ENCODE assay signal across 13 cellular contexts in genomic region chr9:134833294-134833880, GRCh38. TPM values are rescaled to one million over a fixed set of nuclear protein-coding genes. Genes with fewer than 3 reads are reported as not detected.
DNase-seq lines count a peak whose midpoint lies in the region; ATAC-seq and TF ChIP-seq lines count a peak whose summit lies in the region.
"Had no signal": no experiment of that assay in that cellular context is flagged by ENCODE, and none has a peak within 500 bp of the region (broad histone marks: within the 10 kb centered on the region; RNA-seq: fewer than 3 reads in every experiment).

No MANE protein-coding gene starts in this region.

- intact Hi-C loops in head of caudate nucleus (cut with DNase I) = no loop called here

- no peak for TF ChIP-seq CTCF in chondrocyte (IDR thresholded peaks at IDR 0.05)
- no peak for TF ChIP-seq CTCF in nephron progenitor cell (IDR thresholded peaks at IDR 0.05)

- H3K4me3 Mint-ChIP-seq in chondrocyte (ENCODE audit: unreplicated experiment) = no peak overlapping the region
- H3K4me3 Mint-ChIP-seq in nephron progenitor cell = no peak overlapping the region
- H3K4me3 Mint-ChIP-seq: B cell; CD4-positive, alpha-beta memory T cell had no signal

- H3K36me3 Mint-ChIP-seq in chondrocyte (ENCODE audit: low read depth) = peaks cover 41% of the 10 kb centered on the region
- H3K36me3 Mint-ChIP-seq in nephron progenitor cell (ENCODE audit: low read depth) = peaks cover 5% of the 10 kb centered on the region
- H3K36me3 Mint-ChIP-seq: CD4-positive, alpha-beta memory T cell had no signal

- DNase-seq in DMS 273 (lab: John Stamatoyannopoulos, UW; ENCODE audit: unreplicated experiment) = peak; percentile 84
- DNase-seq in NCI-H524 (lab: John Stamatoyannopoulos, UW) = peak; percentile 93 to 98
- no peak for DNase-seq in chondrocyte (ENCODE audit: low spot score)
- no peak for DNase-seq in nephron progenitor cell
- no peak for DNase-seq in A172 (ENCODE audit: low spot score)
- no peak for DNase-seq in head of caudate nucleus
- DNase-seq in SHP77 (lab: John Stamatoyannopoulos, UW) = no peak
- DNase-seq: CD4-positive, alpha-beta memory T cell; DND-41; GDM1; GOT3 had no signal

- H3K27ac Mint-ChIP-seq in chondrocyte (ENCODE audit: unreplicated experiment) = peak overlapping the region; percentile 27
- H3K27ac Mint-ChIP-seq in nephron progenitor cell = peak overlapping the region; percentile 59
- H3K27ac Mint-ChIP-seq: B cell had no signal

- H3K4me1 Mint-ChIP-seq in chondrocyte (ENCODE audit: low read depth) (no peaks in the 10 kb centered on the region), nephron progenitor cell (peaks cover 1% of the 10 kb centered on the region)
- H3K4me1 Mint-ChIP-seq: B cell; CD4-positive, alpha-beta memory T cell had no signal

- H3K9me3 Mint-ChIP-seq in chondrocyte (ENCODE audit: low read depth) (no peaks in the 10 kb centered on the region), nephron progenitor cell (no peaks in the 10 kb centered on the region)
- H3K9me3 Mint-ChIP-seq: CD4-positive, alpha-beta memory T cell had no signal

- H3K27me3 Mint-ChIP-seq in chondrocyte (ENCODE audit: low read depth) = no peaks in the 10 kb centered on the region
- H3K27me3 Mint-ChIP-seq in nephron progenitor cell (ENCODE audit: low read depth, poor library complexity) = no peaks in the 10 kb centered on the region
- H3K27me3 Mint-ChIP-seq: B cell; CD4-positive, alpha-beta memory T cell had no signal

- no peak for ATAC-seq in HG03439 (IDR thresholded peaks at IDR 0.05; ENCODE audit: unreplicated experiment)

RNA-seq across cellular contexts. Expression of gene FCN2, which starts 47.2 kb away (rescaled TPM):
- not detected in 3 replicates for total RNA-seq in chondrocyte
- total RNA-seq in A172 (2014; rRNA removed; shearing (Covaris generic)) = not detected in 2 replicates
- total RNA-seq: B cell; CD4-positive, alpha-beta memory T cell had no signal

Comparison
In these comparisons a context has a peak if more than half of its experiments do, and no peak if none do; other contexts are left out.
1. DNase-seq: peak in DMS 273 (single experiment) and NCI-H524 (2 of 2); none in chondrocyte (single experiment), nephron progenitor cell (single experiment), A172 (single experiment), head of caudate nucleus (0 of 42) and SHP77 (0 of 2).